ENCODE assay signal across 8 cellular contexts in the genomic region with DNA sequence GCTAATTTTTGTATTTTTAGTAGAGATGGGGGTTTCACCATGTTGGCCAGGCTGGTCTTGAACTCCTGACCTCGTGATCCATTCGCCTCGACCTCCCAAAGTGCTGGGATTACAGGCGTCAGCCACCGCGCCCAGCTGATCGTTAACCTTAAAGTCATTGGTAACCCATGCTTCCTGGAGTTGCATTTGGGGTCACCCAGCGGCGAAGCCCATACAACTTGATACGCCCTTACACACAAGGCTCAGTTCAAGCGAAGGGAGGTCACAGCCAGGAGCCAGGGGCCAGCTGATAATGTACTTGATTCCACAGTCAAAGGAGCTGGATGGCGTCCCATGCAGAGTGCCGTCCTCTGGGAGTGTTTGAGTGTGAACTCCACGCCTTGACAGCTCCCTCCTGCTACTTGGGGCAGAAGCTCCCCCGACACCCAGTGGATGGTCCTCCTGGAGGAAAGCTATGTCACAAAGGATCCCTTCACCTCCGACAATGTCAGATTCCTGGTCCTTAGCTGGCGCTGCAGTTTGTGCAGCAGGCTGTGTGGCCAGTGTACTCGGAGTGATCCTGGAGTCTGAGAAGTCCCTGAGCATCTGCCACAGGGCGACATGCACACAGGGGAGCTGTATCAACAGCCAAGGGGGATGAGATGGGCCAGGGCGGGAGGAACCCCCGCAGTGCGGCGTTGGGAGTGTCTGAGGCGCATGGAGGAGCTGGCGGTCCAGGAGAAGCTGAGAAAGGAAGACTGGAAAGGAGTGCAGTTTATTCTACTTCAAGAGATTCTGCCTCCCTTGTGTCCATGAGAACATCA. TPM values are rescaled to one million over a fixed set of nuclear protein-coding genes. Genes with fewer than 3 reads are reported as not detected.
DNase-seq lines count a peak whose midpoint lies in the region; ATAC-seq and TF ChIP-seq lines count a peak whose summit lies in the region.

No MANE protein-coding gene starts in this region.

- no peak for TF ChIP-seq CTCF in GM06990 (IDR thresholded peaks at IDR 0.05; ENCODE audit: insufficient read depth, low read length, poor library complexity, severe bottlenecking)

- intact Hi-C loops in Right ventricle myocardium superior (cut with DNase I) = no loop called here

- H3K27me3 ChIP-seq in GM06990 (replicated peaks; ENCODE audit: control insufficient read depth, insufficient read depth, low read length) = no peaks in the 10 kb centered on the region
- H3K27me3 ChIP-seq in rectal smooth muscle tissue (ENCODE audit: control insufficient read depth, insufficient read depth, low read length) = no peaks in the 10 kb centered on the region

- H3K36me3 ChIP-seq in GM06990 (ENCODE audit: control insufficient read depth, insufficient read depth, low read length) (no peaks in the 10 kb centered on the region; the same call in 1 of the 2 replicates), rectal smooth muscle tissue (ENCODE audit: control insufficient read depth, insufficient read depth, low read length) (no peaks in the 10 kb centered on the region)

- peaks cover 5% of the 10 kb centered on the region for H3K4me1 ChIP-seq in rectal smooth muscle tissue (ENCODE audit: control insufficient read depth, insufficient read depth, low read length)

- H3K4me3 ChIP-seq in GM06990 (replicated peaks; ENCODE audit: low read depth, low read length) = no peak overlapping the region
- H3K4me3 ChIP-seq in rectal smooth muscle tissue (ENCODE audit: low read length) = peak overlapping the region; percentile 84

- peak; percentile 30 for DNase-seq in GM06990 (ENCODE audit: extremely low read depth, insufficient read length)
- peak; percentile 10 for DNase-seq in SW480 (ENCODE audit: low spot score)
- no peak for DNase-seq in Right ventricle myocardium superior
- DNase-seq in NCI-H187 treated with DMSO at 0.1 percent for 48 hours (lab: John Stamatoyannopoulos, UW) = no peak
- DNase-seq in KBM-7 = no peak
- no peak for DNase-seq in stimulated activated CD8-positive, alpha-beta memory T cell treated with anti-CD3 and anti-CD28 coated beads, Interleukin-4, amount 100 ng/mL, for 48 hours

- H3K27ac ChIP-seq in rectal smooth muscle tissue (ENCODE audit: low read depth, low read length) = peak overlapping the region; percentile 95

- H3K9ac ChIP-seq in rectal smooth muscle tissue (ENCODE audit: low read length) = no peak overlapping the region

- ATAC-seq in Right ventricle myocardium superior (ENCODE audit: poor library complexity) (peak; percentile 30), HG02885 (IDR thresholded peaks at IDR 0.05; ENCODE audit: poor library complexity, unreplicated experiment) (no peak)

- in situ Hi-C loops in KBM-7 (cut with MboI; ENCODE audit: low pct_unique_long_range_greater_than_20kb, low sequenced_read_pairs) = no loop called here

RNA-seq across cellular contexts. Expression of gene CLHC1, which starts 7.9 kb away (rescaled TPM):
- 5.6 TPM for total RNA-seq in Right ventricle myocardium superior

RNA-seq across cellular contexts. Expression of gene RPS27A, which starts 8.3 kb away (rescaled TPM):
- total RNA-seq in Right ventricle myocardium superior = 443 TPM

RNA-seq across cellular contexts. Expression of gene MTIF2, which starts 44.9 kb away (rescaled TPM):
- 50.5 TPM for total RNA-seq in Right ventricle myocardium superior

Comparison
In these comparisons a context has a peak if more than half of its experiments do, and no peak if none do; other contexts are left out.
1. DNase-seq: peak in GM06990 (single experiment) and SW480 (single experiment); none in Right ventricle myocardium superior (single experiment), NCI-H187 treated with DMSO at 0.1 percent for 48 hours (single experiment), KBM-7 (single experiment) and stimulated activated CD8-positive, alpha-beta memory T cell treated with anti-CD3 and anti-CD28 coated beads, Interleukin-4, amount 100 ng/mL, for 48 hours (single experiment).